In the genomic region with DNA sequence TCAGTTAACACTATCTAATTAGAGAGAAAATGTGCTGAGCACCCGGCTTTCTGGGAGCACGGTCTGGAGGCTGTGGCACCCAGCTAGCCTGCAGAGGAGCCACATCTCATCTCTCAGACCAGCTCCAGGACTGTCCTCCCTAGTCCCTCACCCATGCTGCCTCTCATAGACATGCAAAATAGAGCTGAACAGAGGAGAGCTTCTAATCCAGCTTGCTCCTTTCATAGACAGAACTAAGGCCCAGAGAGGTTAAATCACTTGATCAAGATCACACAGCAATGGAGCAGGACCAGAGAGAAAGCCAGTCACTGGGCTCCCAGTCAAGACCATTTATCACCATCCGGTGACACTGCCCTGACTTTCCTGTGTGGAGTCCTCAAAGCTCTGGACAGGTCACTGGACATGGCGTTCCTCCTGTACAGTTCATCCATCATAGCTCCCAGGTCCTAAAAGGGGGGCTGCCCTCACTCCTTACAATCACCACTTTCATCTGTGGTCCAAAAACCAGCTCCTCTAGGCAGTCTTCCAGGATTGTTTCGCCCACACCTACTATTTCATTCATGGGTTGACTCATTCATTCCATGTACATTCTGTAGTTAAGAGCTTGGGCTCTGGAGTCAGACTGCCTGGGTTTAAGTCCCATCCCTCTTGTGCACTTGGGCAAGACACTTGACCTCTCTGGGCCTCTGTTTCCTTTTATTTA, we compare ENCODE assay signal across 10 cellular contexts. TPM values are rescaled to one million over a fixed set of nuclear protein-coding genes. Genes with fewer than 3 reads are reported as not detected.
DNase-seq lines count a peak whose midpoint lies in the region; ATAC-seq, FAIRE-seq and TF ChIP-seq lines count a peak whose summit lies in the region.
"Had no signal": no experiment of that assay in that cellular context is flagged by ENCODE, and none has a peak within 500 bp of the region (broad histone marks: within the 10 kb centered on the region; RNA-seq: fewer than 3 reads in every experiment).

No MANE protein-coding gene starts in this region.

- in situ Hi-C loops in HepG2 (cut with HindIII; ENCODE audit: extremely low pct_ligation_motif_present, low pct_unique_long_range_greater_than_20kb) (loop anchor here (5.0 to 10.0 kb wide), 3 partner anchors 60 to 272 kb away; no protein-coding TSS in a partner anchor), GM13977 (cut with MboI; ENCODE audit: low pct_unique_long_range_greater_than_20kb, low sequenced_read_pairs, unreplicated experiment) (loop anchor here (10.0 kb wide), 1 partner anchor 280 kb away; no protein-coding TSS in a partner anchor)

- H3K4me2 ChIP-seq in HepG2 (ENCODE audit: low read depth, low read length), result no peak overlapping the region

- POLR2A ChIA-PET in HepG2 (lab: Yijun Ruan, JAX), result interaction anchor here (0.9 kb wide), 1 partner anchor 13 kb away, joined by 3 read pairs; no protein-coding TSS in a partner anchor
- POLR2A ChIA-PET in WTC11 (lab: Charles Lee), result no interaction called here

- no peaks in the 10 kb centered on the region for H4K20me1 ChIP-seq in HepG2 (ENCODE audit: insufficient read depth, low read length)

- H3K27me3 Mint-ChIP-seq in WTC11 (ENCODE audit: low read depth), result peaks cover 14% of the 10 kb centered on the region
- H3K27me3 Mint-ChIP-seq in activated T-helper 1 cell treated with anti-CD3 and anti-CD28 coated beads, Interleukin-12 subunit alpha, Interleukin-12 subunit beta, Interleukin-2, Interleukin-4 antibody, amounts not matched to agents 30 ng/mL and 10 ng/mL and 1 ng/mL, durations not matched to agents 14 hours and 24 hours and 36 hours (ENCODE audit: insufficient read depth), result peaks cover 13% of the 10 kb centered on the region

- no peak overlapping the region for H3K4me3 Mint-ChIP-seq in WTC11
- H3K4me3 Mint-ChIP-seq in activated T-helper 1 cell treated with anti-CD3 and anti-CD28 coated beads, Interleukin-12 subunit alpha, Interleukin-12 subunit beta, Interleukin-2, Interleukin-4 antibody, amounts not matched to agents 30 ng/mL and 10 ng/mL and 1 ng/mL, durations not matched to agents 14 hours and 24 hours and 36 hours, result no peak overlapping the region

- H3K27ac ChIP-seq in HepG2 (ENCODE audit: extremely low read length, insufficient read depth, low read length) (no peak overlapping the region), right lobe of liver (no peak overlapping the region), foreskin keratinocyte (peak overlapping the region; percentile 100)

- CTCF ChIA-PET in HepG2 (lab: Yijun Ruan, JAX; ENCODE audit: low intra/inter-chr PET ratio, low total read pairs) (interaction anchor here (0.7 to 5.6 kb wide), 8 partner anchors 10 to 282 kb away, joined by 3 to 73 read pairs (median 10); no protein-coding TSS in a partner anchor), WTC11 (lab: Charles Lee) (interaction anchor here (0.6 to 4.4 kb wide), 20 partner anchors 10 to 1561 kb away, joined by 3 to 42 read pairs (median 5); a partner anchor contains a TSS)

- no peak for TF ChIP-seq POLR2A in HepG2 (IDR thresholded peaks at IDR 0.05; ENCODE audit: insufficient read depth in 1 of 2, low read depth in 2 of 2, low read length in 2 of 2)
- TF ChIP-seq POLR2A in right lobe of liver (IDR thresholded peaks at IDR 0.05), result no peak

- H3K9me3 Mint-ChIP-seq in WTC11, result no peaks in the 10 kb centered on the region
- H3K9me3 Mint-ChIP-seq in activated T-helper 1 cell treated with anti-CD3 and anti-CD28 coated beads, Interleukin-12 subunit alpha, Interleukin-12 subunit beta, Interleukin-2, Interleukin-4 antibody, amounts not matched to agents 30 ng/mL and 10 ng/mL and 1 ng/mL, durations not matched to agents 14 hours and 24 hours and 36 hours, result no peaks in the 10 kb centered on the region
- H3K9me3 Mint-ChIP-seq: CD14-positive monocyte had no signal

- TF ChIP-seq CTCF in HepG2 (CRISPR knock-in tag; IDR thresholded peaks at IDR 0.05) (no peak), right lobe of liver (IDR thresholded peaks at IDR 0.05) (no peak), WTC11 (IDR thresholded peaks at IDR 0.05) (no peak), foreskin keratinocyte (conservative IDR thresholded peaks at IDR 0.05) (no peak), GM13977 (IDR thresholded peaks at IDR 0.05; ENCODE audit: extremely low read depth, insufficient read depth, missing control alignments) (no peak)

- no peak overlapping the region for H3K9ac ChIP-seq in HepG2 (ENCODE audit: insufficient read depth, low read depth, low read length)

- no TSS peak for BruUV-seq in HepG2 (replicated peaks; lab: Mats Ljungman, UMichigan)

- H2AFZ ChIP-seq in HepG2 (ENCODE audit: low read length), result no peak overlapping the region

- DNase-seq in HepG2 (ENCODE audit: low spot score), result no peak
- no peak for DNase-seq in right lobe of liver
- no peak for DNase-seq in WTC11 (ENCODE audit: low spot score)
- DNase-seq in foreskin keratinocyte, result peak; percentile 85 to 94
- no peak for DNase-seq in SIG-M5 treated with dmso at 0.1 percent for 504 hours (lab: John Stamatoyannopoulos, UW; ENCODE audit: unreplicated experiment)
- DNase-seq in activated T-helper 1 cell treated with anti-CD3 and anti-CD28 coated beads, Interleukin-12 subunit alpha, Interleukin-12 subunit beta, Interleukin-2, Interleukin-4 antibody, amounts not matched to agents 30 ng/mL and 10 ng/mL and 1 ng/mL, durations not matched to agents 14 hours and 24 hours and 36 hours (ENCODE audit: low spot score), result no peak
- DNase-seq in activated T-cell treated with anti-CD3 and anti-CD28 coated beads, Interleukin-2, amount 50 U/mL, for 48 hours, result no peak
- DNase-seq in GM13977 (ENCODE audit: low spot score), result no peak
- DNase-seq: stimulated activated CD4-positive, alpha-beta T cell treated with anti-CD3 and anti-CD28 coated beads, Interleukin-4, amount 100 ng/mL, for 4 hours had no signal

- TF ChIP-seq RAD21 in HepG2 (CRISPR knock-in tag; IDR thresholded peaks at IDR 0.05), result no peak

- no peaks in the 10 kb centered on the region for H3K36me3 Mint-ChIP-seq in WTC11
- peaks cover 4% of the 10 kb centered on the region for H3K36me3 Mint-ChIP-seq in activated T-helper 1 cell treated with anti-CD3 and anti-CD28 coated beads, Interleukin-12 subunit alpha, Interleukin-12 subunit beta, Interleukin-2, Interleukin-4 antibody, amounts not matched to agents 30 ng/mL and 10 ng/mL and 1 ng/mL, durations not matched to agents 14 hours and 24 hours and 36 hours (ENCODE audit: low read depth)

- peak; percentile 9; the same call in 1 of the 3 replicates for ATAC-seq in HepG2
- ATAC-seq in right lobe of liver, result no peak
- peak; percentile 6; the same call in 1 of the 2 replicates for ATAC-seq in WTC11
- ATAC-seq in foreskin keratinocyte, result peak; percentile 38

- peaks cover 0 to 10% of the 10 kb centered on the region in 2 experiments; a peak in 4 of 5 replicates for H3K27me3 ChIP-seq in HepG2 (ENCODE audit: control insufficient read depth in 1 of 2, insufficient read depth in 2 of 2, low read length in 2 of 2)
- H3K27me3 ChIP-seq in right lobe of liver, result no peaks in the 10 kb centered on the region
- no peaks in the 10 kb centered on the region for H3K27me3 ChIP-seq in foreskin keratinocyte

- H3K4me3 ChIP-seq in HepG2 (replicated peaks in 1 of 3; ENCODE audit: insufficient read depth in 1 of 3, low read depth in 2 of 3, low read length in 3 of 3) (no peak overlapping the region), right lobe of liver (no peak overlapping the region)

- no peak overlapping the region for H3K27ac Mint-ChIP-seq in WTC11
- no peak overlapping the region for H3K27ac Mint-ChIP-seq in activated T-helper 1 cell treated with anti-CD3 and anti-CD28 coated beads, Interleukin-12 subunit alpha, Interleukin-12 subunit beta, Interleukin-2, Interleukin-4 antibody, amounts not matched to agents 30 ng/mL and 10 ng/mL and 1 ng/mL, durations not matched to agents 14 hours and 24 hours and 36 hours
- H3K27ac Mint-ChIP-seq: CD14-positive monocyte had no signal

- no peaks in the 10 kb centered on the region for H3K79me2 ChIP-seq in HepG2 (ENCODE audit: insufficient read depth, low read length)

- 34% methylated on average over 4 of the region's 5 CpGs for WGBS in HepG2 (ENCODE audit: low lambda C conversion rate)
- 50% methylated on average over 1 of the region's 5 CpGs for WGBS in right lobe of liver (ENCODE audit: insufficient coverage, low coverage, low lambda C conversion rate, missing lambda C conversion rate)

- H3K4me1 ChIP-seq in HepG2 (ENCODE audit: insufficient read depth, low read length), result peaks cover 54% of the 10 kb centered on the region
- H3K4me1 ChIP-seq in right lobe of liver, result no peaks in the 10 kb centered on the region
- H3K4me1 ChIP-seq in foreskin keratinocyte, result peaks cover 35% of the 10 kb centered on the region

- H3K9me3 ChIP-seq in HepG2 (ENCODE audit: low read length) (no peaks in the 10 kb centered on the region), right lobe of liver (no peaks in the 10 kb centered on the region)

- FAIRE-seq in HepG2 (lab: Jason Lieb, UNC), result no peak

- intact Hi-C loops in HepG2 (cut with micrococcal nuclease; ENCODE audit: unreplicated experiment) (loop anchor here (5.0 kb wide), 2 partner anchors 132 to 577 kb away; no protein-coding TSS in a partner anchor), right lobe of liver (cut with DNase I) (loop anchor here in 1 of 2 donors (10.0 kb wide), 2 partner anchors 120 to 280 kb away; no protein-coding TSS in a partner anchor)
- intact Hi-C loops in activated T-helper 1 cell treated with anti-CD3 and anti-CD28 coated beads, Interleukin-12 subunit alpha, Interleukin-12 subunit beta, Interleukin-2, Interleukin-4 antibody, amounts not matched to agents 30 ng/mL and 10 ng/mL and 1 ng/mL, durations not matched to agents 14 hours and 24 hours and 36 hours (cut with micrococcal nuclease), result loop anchor here (1.0 to 5.0 kb wide), 4 partner anchors 62 to 576 kb away; no protein-coding TSS in a partner anchor

- peaks cover 4% of the 10 kb centered on the region for H3K4me1 Mint-ChIP-seq in WTC11
- peaks cover 18% of the 10 kb centered on the region for H3K4me1 Mint-ChIP-seq in activated T-helper 1 cell treated with anti-CD3 and anti-CD28 coated beads, Interleukin-12 subunit alpha, Interleukin-12 subunit beta, Interleukin-2, Interleukin-4 antibody, amounts not matched to agents 30 ng/mL and 10 ng/mL and 1 ng/mL, durations not matched to agents 14 hours and 24 hours and 36 hours (ENCODE audit: low read depth)

- TF ChIP-seq EP300 in HepG2 (IDR thresholded peaks at IDR 0.05; ENCODE audit: low read depth in 2 of 2, low read length in 2 of 2), result no peak
- no peak for TF ChIP-seq EP300 in HepG2 (CRISPR knock-in tag; IDR thresholded peaks at IDR 0.05; ENCODE audit: borderline replicate concordance)

- H3K36me3 ChIP-seq in HepG2 (replicated peaks in 1 of 2; ENCODE audit: control insufficient read depth in 1 of 2, insufficient read depth in 2 of 2, low read length in 2 of 2) (peaks cover 2 to 10% of the 10 kb centered on the region in 2 experiments; a peak in 3 of 5 replicates), right lobe of liver (peaks cover 0 to 9% (median 2%) of the 10 kb centered on the region in 4 donors)

RNA-seq across cellular contexts. Expression of a gene that starts 8.8 kb away (rescaled TPM):
- total RNA-seq in HepG2 (2016; rRNA removed; fragmentation: Illumina TruSeq; extraction: Trizol), result 38.6 and 44.3 TPM in 2 replicates
- 53.6 and 65.2 TPM in 2 replicates for total RNA-seq in HepG2 (2016; cell fraction: cytosol; rRNA removed; fragmentation: Illumina TruSeq; extraction: Trizol; ENCODE audit: low read depth)
- 39.6 and 42.8 TPM in 2 replicates for total RNA-seq in HepG2 (2016; cell fraction: insoluble cytoplasmic fraction; rRNA removed; fragmentation: Illumina TruSeq; extraction: Trizol)
- total RNA-seq in HepG2 (2016; cell fraction: membrane; rRNA removed; fragmentation: Illumina TruSeq; extraction: Trizol), result 110 and 117 TPM in 2 replicates
- 21.4 and 29.3 TPM in 2 replicates for total RNA-seq in HepG2 (2016; cell fraction: nucleus; rRNA removed; fragmentation: Illumina TruSeq; extraction: Trizol)
- 32.7 and 38.0 TPM in 2 replicates for polyA plus RNA-seq in HepG2 (2011; rRNA removed)
- polyA plus RNA-seq in HepG2 (2011; cell fraction: cytosol; rRNA removed), result 27.0 and 40.8 TPM in 2 replicates
- 23.2 and 28.1 TPM in 2 replicates for polyA plus RNA-seq in HepG2 (2011; cell fraction: nucleus; rRNA removed)
- polyA plus RNA-seq in HepG2 (2012), result 108 and 112 TPM in 2 replicates
- polyA plus RNA-seq in HepG2 (2016; cell fraction: cytosol; fragmentation: Illumina TruSeq; extraction: Trizol; ENCODE audit: low read depth), result 238 and 250 TPM in 2 replicates
- 120 and 152 TPM in 2 replicates for polyA plus RNA-seq in HepG2 (2016; cell fraction: insoluble cytoplasmic fraction; fragmentation: Illumina TruSeq; extraction: Trizol; ENCODE audit: low read depth)
- 340 and 368 TPM in 2 replicates for polyA plus RNA-seq in HepG2 (2016; cell fraction: membrane; fragmentation: Illumina TruSeq; extraction: Trizol; ENCODE audit: low read depth)
- polyA plus RNA-seq in HepG2 (2016; cell fraction: nucleus; fragmentation: Illumina TruSeq; extraction: Trizol; ENCODE audit: insufficient read depth, low read depth), result 110 and 112 TPM in 2 replicates
- polyA minus RNA-seq in HepG2 (2011; rRNA and poly(A)+ RNA removed; ENCODE audit: low replicate concordance), result 0.12 and 20.9 TPM in 2 replicates
- 34.7 and 39.2 TPM in 2 replicates for polyA minus RNA-seq in HepG2 (2011; cell fraction: cytosol; rRNA and poly(A)+ RNA removed)
- 19.4 and 21.5 TPM in 2 replicates for polyA minus RNA-seq in HepG2 (2011; cell fraction: nucleus; rRNA and poly(A)+ RNA removed)
- 10 to 100 TPM; 10.4 to 30.2 (median 20.1) TPM for total RNA-seq in right lobe of liver
- 10.0 to 10.9 TPM (median 10.1 TPM) in 3 replicates for total RNA-seq in WTC11 (2021)
- 57.3 and 76.4 TPM in 2 replicates for total RNA-seq in foreskin keratinocyte
- polyA plus RNA-seq in foreskin keratinocyte, result 94.3 and 108 TPM in 2 replicates
- total RNA-seq in activated T-helper 1 cell treated with anti-CD3 and anti-CD28 coated beads, Interleukin-12 subunit alpha, Interleukin-12 subunit beta, Interleukin-2, Interleukin-4 antibody, amounts not matched to agents 30 ng/mL and 10 ng/mL and 1 ng/mL, durations not matched to agents 14 hours and 24 hours and 36 hours, result 1.8 and 1.9 TPM in 2 replicates
- polyA plus RNA-seq: CD14-positive monocyte had no signal

RNA-seq across cellular contexts. Expression of a gene that starts 13.2 kb away (rescaled TPM):
- 13.5 and 26.5 TPM in 2 replicates for total RNA-seq in HepG2 (2016; rRNA removed; fragmentation: Illumina TruSeq; extraction: Trizol)
- total RNA-seq in HepG2 (2016; cell fraction: cytosol; rRNA removed; fragmentation: Illumina TruSeq; extraction: Trizol; ENCODE audit: low read depth), result 3.2 TPM in 2 replicates
- 14.3 and 26.3 TPM in 2 replicates for total RNA-seq in HepG2 (2016; cell fraction: insoluble cytoplasmic fraction; rRNA removed; fragmentation: Illumina TruSeq; extraction: Trizol)
- 8.5 and 8.6 TPM in 2 replicates for total RNA-seq in HepG2 (2016; cell fraction: membrane; rRNA removed; fragmentation: Illumina TruSeq; extraction: Trizol)
- total RNA-seq in HepG2 (2016; cell fraction: nucleus; rRNA removed; fragmentation: Illumina TruSeq; extraction: Trizol), result 23.1 and 27.3 TPM in 2 replicates
- polyA plus RNA-seq in HepG2 (2011; rRNA removed), result 21.5 and 27.5 TPM in 2 replicates
- polyA plus RNA-seq in HepG2 (2011; cell fraction: cytosol; rRNA removed), result 23.9 and 24.3 TPM in 2 replicates
- polyA plus RNA-seq in HepG2 (2011; cell fraction: nucleus; rRNA removed), result 10.0 and 11.8 TPM in 2 replicates
- polyA plus RNA-seq in HepG2 (2012), result 14.9 and 20.0 TPM in 2 replicates
- polyA plus RNA-seq in HepG2 (2016; cell fraction: cytosol; fragmentation: Illumina TruSeq; extraction: Trizol; ENCODE audit: low read depth), result 2.4 and 2.6 TPM in 2 replicates
- polyA plus RNA-seq in HepG2 (2016; cell fraction: insoluble cytoplasmic fraction; fragmentation: Illumina TruSeq; extraction: Trizol; ENCODE audit: low read depth), result 11.3 and 11.9 TPM in 2 replicates
- 4.4 and 5.3 TPM in 2 replicates for polyA plus RNA-seq in HepG2 (2016; cell fraction: membrane; fragmentation: Illumina TruSeq; extraction: Trizol; ENCODE audit: low read depth)
- polyA plus RNA-seq in HepG2 (2016; cell fraction: nucleus; fragmentation: Illumina TruSeq; extraction: Trizol; ENCODE audit: insufficient read depth, low read depth), result 30.1 and 33.2 TPM in 2 replicates
- polyA minus RNA-seq in HepG2 (2011; rRNA and poly(A)+ RNA removed; ENCODE audit: low replicate concordance), result 40.2 and 48.7 TPM in 2 replicates
- polyA minus RNA-seq in HepG2 (2011; cell fraction: cytosol; rRNA and poly(A)+ RNA removed), result 14.6 and 15.2 TPM in 2 replicates
- 14.5 TPM in 2 replicates for polyA minus RNA-seq in HepG2 (2011; cell fraction: nucleus; rRNA and poly(A)+ RNA removed)
- total RNA-seq in right lobe of liver, result 10 to 100 TPM; 14.4 to 33.6 (median 16.7) TPM
- total RNA-seq in WTC11 (2021), result 21.0 to 22.2 TPM (median 21.9 TPM) in 3 replicates
- 31.3 and 33.4 TPM in 2 replicates for total RNA-seq in foreskin keratinocyte
- 28.8 and 31.3 TPM in 2 replicates for polyA plus RNA-seq in foreskin keratinocyte
- total RNA-seq in activated T-helper 1 cell treated with anti-CD3 and anti-CD28 coated beads, Interleukin-12 subunit alpha, Interleukin-12 subunit beta, Interleukin-2, Interleukin-4 antibody, amounts not matched to agents 30 ng/mL and 10 ng/mL and 1 ng/mL, durations not matched to agents 14 hours and 24 hours and 36 hours, result 22.0 and 22.8 TPM in 2 replicates

RNA-seq across cellular contexts. Expression of a gene that starts 57.6 kb away (rescaled TPM):
- total RNA-seq in HepG2 (2016; rRNA removed; fragmentation: Illumina TruSeq; extraction: Trizol), result 3.2 and 3.7 TPM in 2 replicates
- total RNA-seq in HepG2 (2016; cell fraction: cytosol; rRNA removed; fragmentation: Illumina TruSeq; extraction: Trizol; ENCODE audit: low read depth), result 1.1 TPM in 2 replicates
- 2.7 and 3.7 TPM in 2 replicates for total RNA-seq in HepG2 (2016; cell fraction: insoluble cytoplasmic fraction; rRNA removed; fragmentation: Illumina TruSeq; extraction: Trizol)
- total RNA-seq in HepG2 (2016; cell fraction: membrane; rRNA removed; fragmentation: Illumina TruSeq; extraction: Trizol), result 2.0 and 2.1 TPM in 2 replicates
- 2.1 and 2.2 TPM in 2 replicates for total RNA-seq in HepG2 (2016; cell fraction: nucleus; rRNA removed; fragmentation: Illumina TruSeq; extraction: Trizol)
- polyA plus RNA-seq in HepG2 (2011; rRNA removed), result 0.63 and 0.80 TPM in 2 replicates
- polyA plus RNA-seq in HepG2 (2011; cell fraction: cytosol; rRNA removed), result 0.45 and 0.85 TPM in 2 replicates
- 2.0 and 2.2 TPM in 2 replicates for polyA plus RNA-seq in HepG2 (2011; cell fraction: nucleus; rRNA removed)
- 1.4 and 1.7 TPM in 2 replicates for polyA plus RNA-seq in HepG2 (2012)
- polyA plus RNA-seq in HepG2 (2016; cell fraction: cytosol; fragmentation: Illumina TruSeq; extraction: Trizol; ENCODE audit: low read depth), result 0.42 and 0.66 TPM in 2 replicates
- polyA plus RNA-seq in HepG2 (2016; cell fraction: insoluble cytoplasmic fraction; fragmentation: Illumina TruSeq; extraction: Trizol; ENCODE audit: low read depth), result 4.4 and 6.4 TPM in 2 replicates
- polyA plus RNA-seq in HepG2 (2016; cell fraction: membrane; fragmentation: Illumina TruSeq; extraction: Trizol; ENCODE audit: low read depth), result 1.0 and 1.4 TPM in 2 replicates
- 4.9 and 5.8 TPM in 2 replicates for polyA plus RNA-seq in HepG2 (2016; cell fraction: nucleus; fragmentation: Illumina TruSeq; extraction: Trizol; ENCODE audit: insufficient read depth, low read depth)
- 2.0 TPM in 1 of 2 replicates, not detected in the other for polyA minus RNA-seq in HepG2 (2011; rRNA and poly(A)+ RNA removed; ENCODE audit: low replicate concordance)
- polyA minus RNA-seq in HepG2 (2011; cell fraction: cytosol; rRNA and poly(A)+ RNA removed), result 1.8 and 2.3 TPM in 2 replicates
- polyA minus RNA-seq in HepG2 (2011; cell fraction: nucleus; rRNA and poly(A)+ RNA removed), result 1.4 and 2.2 TPM in 2 replicates
- total RNA-seq in right lobe of liver, result under 1 TPM in 4 of 6 experiments, not detected in 2; 0.09 to 0.24 (median 0.12) TPM
- 2.9 to 3.1 TPM (median 3.1 TPM) in 3 replicates for total RNA-seq in WTC11 (2021)
- 0.07 TPM in 1 of 2 replicates, not detected in the other for total RNA-seq in foreskin keratinocyte
- polyA plus RNA-seq in foreskin keratinocyte, result 0.02 and 0.07 TPM in 2 replicates
- total RNA-seq in activated T-helper 1 cell treated with anti-CD3 and anti-CD28 coated beads, Interleukin-12 subunit alpha, Interleukin-12 subunit beta, Interleukin-2, Interleukin-4 antibody, amounts not matched to agents 30 ng/mL and 10 ng/mL and 1 ng/mL, durations not matched to agents 14 hours and 24 hours and 36 hours, result not detected in 2 replicates
- polyA plus RNA-seq: CD14-positive monocyte had no signal

Comparison
In these comparisons a context has a peak if more than half of its experiments do, and no peak if none do; other contexts are left out.
1. ATAC-seq: peak in HepG2 (single experiment), WTC11 (single experiment) and foreskin keratinocyte (single experiment); none in right lobe of liver (0 of 4).
2. DNase-seq: peak in foreskin keratinocyte (2 of 2); none in HepG2 (single experiment), right lobe of liver (0 of 3), WTC11 (single experiment), SIG-M5 treated with dmso at 0.1 percent for 504 hours (single experiment), activated T-helper 1 cell treated with anti-CD3 and anti-CD28 coated beads, Interleukin-12 subunit alpha, Interleukin-12 subunit beta, Interleukin-2, Interleukin-4 antibody, amounts not matched to agents 30 ng/mL and 10 ng/mL and 1 ng/mL, durations not matched to agents 14 hours and 24 hours and 36 hours (single experiment), activated T-cell treated with anti-CD3 and anti-CD28 coated beads, Interleukin-2, amount 50 U/mL, for 48 hours (0 of 2) and GM13977 (single experiment).